8 cellular contexts compared by ENCODE assay signal in the genomic region with DNA sequence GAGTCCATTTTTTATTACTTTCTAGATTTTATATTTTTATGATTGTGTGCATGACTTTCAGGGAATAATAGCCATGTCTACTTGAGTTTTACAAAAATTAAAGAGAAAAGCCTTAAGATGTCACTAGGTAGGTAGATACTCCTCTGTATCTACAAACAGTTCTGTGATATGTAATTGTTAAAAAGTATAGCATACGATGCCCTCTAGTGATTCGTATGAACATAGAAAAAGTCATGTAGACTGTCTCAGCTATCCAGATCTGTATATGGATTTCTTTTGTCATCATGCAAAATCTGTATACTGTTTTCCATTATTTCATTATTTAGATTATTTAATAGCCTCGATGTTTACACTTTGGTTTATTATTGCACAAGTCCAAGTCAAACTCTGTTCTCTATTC.
DNase-seq lines count a peak whose midpoint lies in the region; ATAC-seq and TF ChIP-seq lines count a peak whose summit lies in the region.

No MANE protein-coding gene starts in this region.

- no peak overlapping the region for H3K18ac ChIP-seq in IMR-90 (ENCODE audit: low read depth, low read length)

- H3K36me3 ChIP-seq in IMR-90 (ENCODE audit: control insufficient read depth, insufficient read depth, low read length) (no peaks in the 10 kb centered on the region), BE2C (no peaks in the 10 kb centered on the region)

- no peaks in the 10 kb centered on the region for H4K20me1 ChIP-seq in IMR-90 (ENCODE audit: insufficient read depth, low read length)

- no peaks in the 10 kb centered on the region for H3K9me1 ChIP-seq in IMR-90 (ENCODE audit: insufficient read depth, low read length)

- H2BK15ac ChIP-seq in IMR-90 (ENCODE audit: low read depth, low read length) = no peak overlapping the region

- intact Hi-C loops in IMR-90 (cut with micrococcal nuclease) = no loop called here

- in situ Hi-C loops in Caki2 (cut with HindIII; ENCODE audit: low pct_unique_long_range_greater_than_20kb, low sequenced_read_pairs) (no loop called here), IMR-90 (cut with MboI; ENCODE audit: low sequenced_read_pairs) (no loop called here)

- H3K9me3 ChIP-seq in IMR-90 (ENCODE audit: control insufficient read depth, insufficient read depth, low read length) = no peaks in the 10 kb centered on the region
- H3K9me3 ChIP-seq in BE2C = no peaks in the 10 kb centered on the region

- H3K27me3 ChIP-seq in IMR-90 (ENCODE audit: control insufficient read depth, insufficient read depth, low read length) (no peaks in the 10 kb centered on the region), BE2C (no peaks in the 10 kb centered on the region)

- no peak overlapping the region for H2BK5ac ChIP-seq in IMR-90 (ENCODE audit: low read depth, low read length, poor library complexity, severe bottlenecking)

- dilution Hi-C loops in IMR-90 (cut with HindIII; ENCODE audit: low sequenced_read_pairs, unreplicated experiment) = no loop called here

- ATAC-seq in IMR-90 (ENCODE audit: low read depth) (peak; percentile 37; the same call in 1 of the 2 replicates), GM19452 (IDR thresholded peaks at IDR 0.05; ENCODE audit: unreplicated experiment) (no peak)

- no peak overlapping the region for H4K5ac ChIP-seq in IMR-90 (ENCODE audit: low read depth, low read length)

- H4K8ac ChIP-seq in IMR-90 (ENCODE audit: low read depth in 2 of 2, low read length in 2 of 2) = no peak overlapping the region

- H3K56ac ChIP-seq in IMR-90 (ENCODE audit: extremely low read depth, insufficient read depth, low read length) = no peak overlapping the region

- H3K79me1 ChIP-seq in IMR-90 (ENCODE audit: low read depth in 1 of 2, low read length in 2 of 2) = no peaks in the 10 kb centered on the region

- no peak overlapping the region for H3K23ac ChIP-seq in IMR-90 (ENCODE audit: low read depth, low read length)

- no peak overlapping the region for H3K4me3 ChIP-seq in IMR-90 (ENCODE audit: insufficient read depth, low read depth, low read length)
- no peak overlapping the region for H3K4me3 ChIP-seq in BE2C (ENCODE audit: low read depth, low read length)

- peak; percentile 30; the same call in 1 of the 2 replicates for TF ChIP-seq CTCF in IMR-90 (conservative IDR thresholded peaks at IDR 0.05; ENCODE audit: low read depth, low read length)
- TF ChIP-seq CTCF in BE2C (IDR thresholded peaks at IDR 0.05; ENCODE audit: low read depth, low read length) = no peak
- TF ChIP-seq CTCF in GM20000 (IDR thresholded peaks at IDR 0.05; ENCODE audit: extremely low read depth, missing control alignments) = no peak

- H2AFZ ChIP-seq in IMR-90 (replicated peaks; ENCODE audit: low read length, poor library complexity) = no peak overlapping the region

- no peak overlapping the region for H3K27ac ChIP-seq in IMR-90 (ENCODE audit: insufficient read depth, low read length)

- no peak overlapping the region for H2AK5ac ChIP-seq in IMR-90 (ENCODE audit: low read depth, low read length)

- H3K9ac ChIP-seq in IMR-90 (ENCODE audit: low read depth, low read length) = no peak overlapping the region

- DNase-seq in Caki2 (ENCODE audit: low read depth) (peak; percentile 20), IMR-90 (peak; percentile 9), RPMI7951 (ENCODE audit: low read depth) (peak; percentile 67), glomerular visceral epithelial cell (ENCODE audit: extremely low spot score) (peak; percentile 46), BE2C (no peak), GM20000 (ENCODE audit: low spot score) (no peak)
- no peak for DNase-seq in activated naive CD4-positive, alpha-beta T cell treated with Interleukin-2 at 50 U/mL for 16 hours

- H2BK20ac ChIP-seq in IMR-90 (ENCODE audit: low read depth, low read length) = no peak overlapping the region

- H4K91ac ChIP-seq in IMR-90 (ENCODE audit: insufficient read depth, low read depth, low read length) = no peak overlapping the region

- TF ChIP-seq RAD21 in IMR-90 (IDR thresholded peaks at IDR 0.05; ENCODE audit: low read length) = peak; percentile 37

- H2BK120ac ChIP-seq in IMR-90 (ENCODE audit: low read depth, low read length) = no peak overlapping the region

- no peak overlapping the region for H3K4ac ChIP-seq in IMR-90 (ENCODE audit: low read depth, low read length)

- POLR2A ChIA-PET in IMR-90 (lab: Charles Lee; ENCODE audit: unreplicated experiment) = no interaction called here

- no peak overlapping the region for H2AK9ac ChIP-seq in IMR-90 (replicated peaks; ENCODE audit: low read depth, low read length, poor library complexity)

- TF ChIP-seq POLR2A in IMR-90 (IDR thresholded peaks at IDR 0.05; ENCODE audit: low read depth, low read length) = no peak

- BruUV-seq in IMR-90 (replicated peaks; lab: Mats Ljungman, UMichigan) = no TSS peak

- CTCF ChIA-PET in IMR-90 (lab: Yijun Ruan, JAX) = no interaction called here

- no peak overlapping the region for H3K4me2 ChIP-seq in IMR-90 (ENCODE audit: low read depth, low read length)

- no CpG with 5 or more reads among the region's 3 CpGs for WGBS in IMR-90 (ENCODE audit: extremely low coverage in 2 of 2, insufficient read length in 1 of 2), 2 experiments

- H3K4me1 ChIP-seq in IMR-90 (ENCODE audit: control insufficient read depth, insufficient read depth, low read length) (no peaks in the 10 kb centered on the region), BE2C (no peaks in the 10 kb centered on the region)

- H3K14ac ChIP-seq in IMR-90 (replicated peaks; ENCODE audit: low read depth, low read length) = no peak overlapping the region

TF ChIP-seq in IMR-90, 13 proteins besides CTCF, POLR2A, EP300 and RAD21:
- no peak for TF ChIP-seq RFX5 (IDR thresholded peaks at IDR 0.05; ENCODE audit: low read depth, low read length)
- TF ChIP-seq CHD1 (IDR thresholded peaks at IDR 0.05; ENCODE audit: low read depth, low read length) = no peak
- no peak for TF ChIP-seq FOS (IDR thresholded peaks at IDR 0.05; ENCODE audit: low read depth, low read length)
- TF ChIP-seq BHLHE40 (IDR thresholded peaks at IDR 0.05; ENCODE audit: low read depth, low read length) = no peak
- no peak for TF ChIP-seq RCOR1 (IDR thresholded peaks at IDR 0.05; ENCODE audit: insufficient replicate concordance, low read length)
- TF ChIP-seq, protein P1, sequence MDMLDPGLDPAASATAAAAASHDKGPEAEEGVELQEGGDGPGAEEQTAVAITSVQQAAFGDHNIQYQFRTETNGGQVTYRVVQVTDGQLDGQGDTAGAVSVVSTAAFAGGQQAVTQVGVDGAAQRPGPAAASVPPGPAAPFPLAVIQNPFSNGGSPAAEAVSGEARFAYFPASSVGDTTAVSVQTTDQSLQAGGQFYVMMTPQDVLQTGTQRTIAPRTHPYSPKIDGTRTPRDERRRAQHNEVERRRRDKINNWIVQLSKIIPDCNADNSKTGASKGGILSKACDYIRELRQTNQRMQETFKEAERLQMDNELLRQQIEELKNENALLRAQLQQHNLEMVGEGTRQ (IDR thresholded peaks at IDR 0.05; ENCODE audit: low read depth, low read length) = no peak
- no peak for TF ChIP-seq NFE2L2 (IDR thresholded peaks at IDR 0.05; ENCODE audit: low read depth, low read length)
- TF ChIP-seq CEBPB (IDR thresholded peaks at IDR 0.05; ENCODE audit: low read depth, low read length) = no peak
- no peak for TF ChIP-seq MAZ (IDR thresholded peaks at IDR 0.05; ENCODE audit: borderline replicate concordance, low read depth, low read length)
- TF ChIP-seq MAFK (IDR thresholded peaks at IDR 0.05; ENCODE audit: low read depth, low read length) = no peak
- TF ChIP-seq, protein P2, sequence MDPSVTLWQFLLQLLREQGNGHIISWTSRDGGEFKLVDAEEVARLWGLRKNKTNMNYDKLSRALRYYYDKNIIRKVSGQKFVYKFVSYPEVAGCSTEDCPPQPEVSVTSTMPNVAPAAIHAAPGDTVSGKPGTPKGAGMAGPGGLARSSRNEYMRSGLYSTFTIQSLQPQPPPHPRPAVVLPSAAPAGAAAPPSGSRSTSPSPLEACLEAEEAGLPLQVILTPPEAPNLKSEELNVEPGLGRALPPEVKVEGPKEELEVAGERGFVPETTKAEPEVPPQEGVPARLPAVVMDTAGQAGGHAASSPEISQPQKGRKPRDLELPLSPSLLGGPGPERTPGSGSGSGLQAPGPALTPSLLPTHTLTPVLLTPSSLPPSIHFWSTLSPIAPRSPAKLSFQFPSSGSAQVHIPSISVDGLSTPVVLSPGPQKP (IDR thresholded peaks at IDR 0.05; ENCODE audit: borderline replicate concordance, low read depth, low read length) = no peak
- TF ChIP-seq MXI1 (IDR thresholded peaks at IDR 0.05; ENCODE audit: borderline replicate concordance, low read depth, low read length) = no peak
- TF ChIP-seq SMC3 (IDR thresholded peaks at IDR 0.05; ENCODE audit: low read depth, low read length) = no peak; the same call in 1 of the 2 replicates

Comparison
In these comparisons a context has a peak if more than half of its experiments do, and no peak if none do; other contexts are left out.
1. DNase-seq: peak in Caki2 (single experiment), IMR-90 (single experiment), RPMI7951 (single experiment) and glomerular visceral epithelial cell (single experiment); none in activated naive CD4-positive, alpha-beta T cell treated with Interleukin-2 at 50 U/mL for 16 hours (single experiment), BE2C (single experiment) and GM20000 (single experiment).